In genomic region chr3:22942988-22943387, GRCh38 we compare ENCODE assay signal across 31 cellular contexts.
"Had no signal": no experiment of that assay in that cellular context is flagged by ENCODE, and none has a peak within 500 bp of the region (broad histone marks: within the 10 kb centered on the region; RNA-seq: fewer than 3 reads in every experiment).

No MANE protein-coding gene starts in this region.

- H3K27ac ChIP-seq: adrenal gland, ascending aorta, body of pancreas, brain microvascular endothelial cell, breast epithelium, cardiac muscle cell, colonic mucosa had no signal

- H3K27me3 ChIP-seq: adrenal gland, ascending aorta, body of pancreas, brain microvascular endothelial cell, breast epithelium, cardiac muscle cell, colonic mucosa had no signal

- FAIRE-seq: astrocyte, bronchial epithelial cell, colon had no signal

- H3K4me3 ChIP-seq: adrenal gland, ascending aorta, body of pancreas, breast epithelium, cardiac muscle cell, colonic mucosa had no signal

- H3K4me1 ChIP-seq: adrenal gland, ascending aorta, body of pancreas, breast epithelium, colonic mucosa had no signal

- DNase-seq: activated effector memory CD4-positive, alpha-beta T cell treated with anti-CD3 and anti-CD28 coated beads, Interleukin-2, amount 50 U/mL, for 16 hours; activated effector memory CD4-positive, alpha-beta T cell treated with Interleukin-2 at 50 U/mL for 16 hours; activated gamma-delta T cell; activated gamma-delta T cell treated with Interleukin-2 at 50 U/mL for 16 hours; activated naive CD4-positive, alpha-beta T cell; activated naive CD4-positive, alpha-beta T cell treated with anti-CD3 and anti-CD28 coated beads for 36 hours; activated naive CD4-positive, alpha-beta T cell treated with anti-CD3 and anti-CD28 coated beads, Interleukin-2, amount 10 ng/mL, durations not matched to agents 7 days and 5 days; activated naive CD4-positive, alpha-beta T cell treated with anti-CD3 and anti-CD28 coated beads, Interleukin-2, amount 50 U/mL, for 16 hours; activated naive CD4-positive, alpha-beta T cell treated with Interleukin-2 at 50 U/mL for 16 hours; activated naive CD8-positive, alpha-beta T cell treated with anti-CD3 and anti-CD28 coated beads for 36 hours; activated naive CD8-positive, alpha-beta T cell treated with anti-CD3 and anti-CD28 coated beads, Interleukin-2, amount 10 ng/mL, durations not matched to agents 7 days and 5 days; activated naive CD8-positive, alpha-beta T cell treated with anti-CD3 and anti-CD28 coated beads, Interleukin-2, amount 50 U/mL, for 24 hours; activated T-cell treated with anti-CD3 and anti-CD28 coated beads, Interleukin-2, amount 50 U/mL, for 4 hours; activated T-cell treated with anti-CD3 and anti-CD28 coated beads, Interleukin-2, amount 50 U/mL, for 48 hours; activated T-cell treated with anti-CD3 and anti-CD28 coated beads, Interleukin-2, amount 50 U/mL, for 72 hours; adrenal gland; amniotic stem cell; amygdala; anterior cingulate cortex; aorta; body of pancreas; brain microvascular endothelial cell; caudate nucleus; central memory CD4-positive, alpha-beta T cell; colonic mucosa had no signal

- H3K9me3 ChIP-seq: adrenal gland, ascending aorta, body of pancreas, breast epithelium, colonic mucosa had no signal

- H3K36me3 ChIP-seq: adrenal gland, ascending aorta, brain microvascular endothelial cell, breast epithelium, cardiac muscle cell, colonic mucosa had no signal
